ENCODE assay signal across 11 cellular contexts in genomic region chr11:122690292-122690691, GRCh38. TPM values are rescaled to one million over a fixed set of nuclear protein-coding genes. Genes with fewer than 3 reads are reported as not detected.
DNase-seq lines count a peak whose midpoint lies in the region; ATAC-seq and TF ChIP-seq lines count a peak whose summit lies in the region.
"Had no signal": no experiment of that assay in that cellular context is flagged by ENCODE, and none has a peak within 500 bp of the region (broad histone marks: within the 10 kb centered on the region; RNA-seq: fewer than 3 reads in every experiment).

No MANE protein-coding gene starts in this region.

- H3K79me2 ChIP-seq in smooth muscle cell (ENCODE audit: low read depth) = peaks cover 42% of the 10 kb centered on the region

- H3K27ac ChIP-seq in BLaER1 (peak overlapping the region; percentile 96), smooth muscle cell (ENCODE audit: low read depth) (no peak overlapping the region)

- H3K4me1 ChIP-seq in BLaER1 = peaks cover 98% of the 10 kb centered on the region
- H3K4me1 ChIP-seq in smooth muscle cell (ENCODE audit: low read depth) = peaks cover 15% of the 10 kb centered on the region

- H3K4me2 ChIP-seq in BLaER1 (peak overlapping the region; percentile 87), smooth muscle cell (no peak overlapping the region)

- no peaks in the 10 kb centered on the region for H3K9me3 ChIP-seq in BLaER1
- no peaks in the 10 kb centered on the region for H3K9me3 ChIP-seq in smooth muscle cell (replicated peaks; ENCODE audit: low read depth)

- H3K4me1 Mint-ChIP-seq in activated naive CD8-positive, alpha-beta T cell treated with anti-CD3 and anti-CD28 coated beads, Interleukin-2, amount 50 U/mL, for 24 hours = peaks cover 84% of the 10 kb centered on the region
- H3K4me1 Mint-ChIP-seq in osteocyte (ENCODE audit: unreplicated experiment) = peaks cover 54% of the 10 kb centered on the region

- no peaks in the 10 kb centered on the region for H3K27me3 ChIP-seq in BLaER1
- H3K27me3 ChIP-seq in smooth muscle cell (ENCODE audit: low read depth) = no peaks in the 10 kb centered on the region

- H3K9me3 Mint-ChIP-seq in activated naive CD8-positive, alpha-beta T cell treated with anti-CD3 and anti-CD28 coated beads, Interleukin-2, amount 50 U/mL, for 24 hours = no peaks in the 10 kb centered on the region
- H3K9me3 Mint-ChIP-seq in osteocyte (ENCODE audit: unreplicated experiment) = no peaks in the 10 kb centered on the region

- H3K27ac Mint-ChIP-seq in activated naive CD8-positive, alpha-beta T cell treated with anti-CD3 and anti-CD28 coated beads, Interleukin-2, amount 50 U/mL, for 24 hours = peak overlapping the region; percentile 83
- H3K27ac Mint-ChIP-seq in osteocyte (ENCODE audit: unreplicated experiment) = peak overlapping the region; percentile 96

- peaks cover 18% of the 10 kb centered on the region for H3F3A ChIP-seq in smooth muscle cell (ENCODE audit: low read depth)

- peak overlapping the region; percentile 51 for H3K4me3 ChIP-seq in BLaER1
- H3K4me3 ChIP-seq in smooth muscle cell = no peak overlapping the region

- H2AFZ ChIP-seq in smooth muscle cell (ENCODE audit: low read depth) = no peak overlapping the region

- DNase-seq in activated naive CD8-positive, alpha-beta T cell treated with anti-CD3 and anti-CD28 coated beads, Interleukin-2, amount 50 U/mL, for 24 hours = no peak
- DNase-seq in osteocyte (ENCODE audit: extremely low spot score, unreplicated experiment) = no peak
- no peak for DNase-seq in SIG-M5 (lab: John Stamatoyannopoulos, UW)
- no peak for DNase-seq in smooth muscle cell (lab: John Stamatoyannopoulos, UW; ENCODE audit: unreplicated experiment)
- no peak for DNase-seq in DMS153 treated with DMSO at 0.1 percent for 48 hours (lab: John Stamatoyannopoulos, UW; ENCODE audit: unreplicated experiment)
- DNase-seq: activated effector memory CD4-positive, alpha-beta T cell treated with anti-CD3 and anti-CD28 coated beads, Interleukin-2, amount 50 U/mL, for 16 hours; NCI-H1930; stimulated activated CD4-positive, alpha-beta T cell treated with anti-CD3 and anti-CD28 coated beads, Interleukin-12 subunit alpha, Interleukin-12 subunit beta, amount 100 ng/mL, for 4 hours had no signal

- H4K20me1 ChIP-seq in BLaER1 (peaks cover 45% of the 10 kb centered on the region), smooth muscle cell (ENCODE audit: low read depth) (peaks cover 12% of the 10 kb centered on the region)

- no peaks in the 10 kb centered on the region for H3K27me3 Mint-ChIP-seq in activated naive CD8-positive, alpha-beta T cell treated with anti-CD3 and anti-CD28 coated beads, Interleukin-2, amount 50 U/mL, for 24 hours
- no peaks in the 10 kb centered on the region for H3K27me3 Mint-ChIP-seq in osteocyte (ENCODE audit: unreplicated experiment)

- peaks cover 27% of the 10 kb centered on the region for H3K36me3 Mint-ChIP-seq in activated naive CD8-positive, alpha-beta T cell treated with anti-CD3 and anti-CD28 coated beads, Interleukin-2, amount 50 U/mL, for 24 hours (ENCODE audit: low read depth)
- peaks cover 5% of the 10 kb centered on the region for H3K36me3 Mint-ChIP-seq in osteocyte (ENCODE audit: unreplicated experiment)

- TF ChIP-seq CTCF in osteocyte (IDR thresholded peaks at IDR 0.05) = no peak
- TF ChIP-seq CTCF in smooth muscle cell (IDR thresholded peaks at IDR 0.05; ENCODE audit: borderline replicate concordance, insufficient read depth, poor library complexity, severe bottlenecking) = no peak

- peaks cover 55% of the 10 kb centered on the region for H3K36me3 ChIP-seq in BLaER1
- no peaks in the 10 kb centered on the region for H3K36me3 ChIP-seq in smooth muscle cell (ENCODE audit: low read depth)

- WGBS in smooth muscle cell (ENCODE audit: low lambda C conversion rate) = 96% methylated on average over 3 of the region's 3 CpGs

- H3K4me3 Mint-ChIP-seq in activated naive CD8-positive, alpha-beta T cell treated with anti-CD3 and anti-CD28 coated beads, Interleukin-2, amount 50 U/mL, for 24 hours = peak overlapping the region; percentile 67
- no peak overlapping the region for H3K4me3 Mint-ChIP-seq in osteocyte (ENCODE audit: unreplicated experiment)

- H3K9ac ChIP-seq in BLaER1 = peak overlapping the region; percentile 79
- H3K9ac ChIP-seq in smooth muscle cell (ENCODE audit: low read depth) = no peak overlapping the region

- ATAC-seq in GM19351 (IDR thresholded peaks at IDR 0.05; ENCODE audit: unreplicated experiment) = peak; percentile 79
- peak; percentile 37 for ATAC-seq in activated naive CD8-positive, alpha-beta T cell treated with anti-CD3 and anti-CD28 coated beads, Interleukin-2, amount 50 U/mL, for 24 hours
- ATAC-seq in HG03432 (IDR thresholded peaks at IDR 0.05; ENCODE audit: unreplicated experiment) = no peak

RNA-seq across cellular contexts. Expression of gene UBASH3B, which starts 34.8 kb away (rescaled TPM):
- 40.9 and 43.5 TPM in 2 replicates for total RNA-seq in osteocyte
- total RNA-seq in smooth muscle cell = 30.5 and 34.1 TPM in 2 replicates
- polyA plus RNA-seq in smooth muscle cell = 15.8 and 23.1 TPM in 2 replicates
